In genomic region chr3:195240171-195240701, GRCh38 we compare ENCODE assay signal across 18 cellular contexts. TPM values are rescaled to one million over a fixed set of nuclear protein-coding genes. Genes with fewer than 3 reads are reported as not detected.
DNase-seq lines count a peak whose midpoint lies in the region; ATAC-seq and TF ChIP-seq lines count a peak whose summit lies in the region.
"Had no signal": no experiment of that assay in that cellular context is flagged by ENCODE, and none has a peak within 500 bp of the region (broad histone marks: within the 10 kb centered on the region; RNA-seq: fewer than 3 reads in every experiment).

No MANE protein-coding gene starts in this region.

- ATAC-seq in left ventricle myocardium superior (peak; percentile 82), upper lobe of left lung (ENCODE audit: low FRiP score in 2 of 2) (no peak), WTC11 (no peak)
- ATAC-seq: activated T-cell treated with anti-CD3 and anti-CD28 coated beads, Interleukin-2, amount 50 U/mL, for 72 hours; foreskin keratinocyte; HCT116; PC-3 had no signal

- H3K27me3 Mint-ChIP-seq in osteocyte (ENCODE audit: unreplicated experiment) (no peaks in the 10 kb centered on the region), WTC11 (ENCODE audit: low read depth) (no peaks in the 10 kb centered on the region)
- H3K27me3 Mint-ChIP-seq: activated CD4-positive, alpha-beta T cell treated with anti-CD3 and anti-CD28 coated beads, Interleukin-2, amount 10 ng/mL, durations not matched to agents 24 days and 14 days had no signal

- TF ChIP-seq EP300 in upper lobe of left lung (IDR thresholded peaks at IDR 0.05), result no peak

- no peak for TF ChIP-seq CTCF in colonic mucosa (IDR thresholded peaks at IDR 0.05)
- TF ChIP-seq CTCF in osteocyte (IDR thresholded peaks at IDR 0.05), result no peak
- TF ChIP-seq CTCF in upper lobe of left lung (IDR thresholded peaks at IDR 0.05), result no peak
- TF ChIP-seq CTCF in WTC11 (IDR thresholded peaks at IDR 0.05), result no peak

- POLR2A ChIA-PET in WTC11 (lab: Charles Lee), result no interaction called here

- no peak overlapping the region for H3K4me3 Mint-ChIP-seq in osteocyte (ENCODE audit: unreplicated experiment)
- H3K4me3 Mint-ChIP-seq in WTC11, result no peak overlapping the region
- H3K4me3 Mint-ChIP-seq: activated CD4-positive, alpha-beta T cell treated with anti-CD3 and anti-CD28 coated beads, Interleukin-2, amount 10 ng/mL, durations not matched to agents 24 days and 14 days; activated T-cell treated with anti-CD3 and anti-CD28 coated beads, Interleukin-2, amount 50 U/mL, for 72 hours had no signal

- no peak for TF ChIP-seq POLR2A in upper lobe of left lung (IDR thresholded peaks at IDR 0.05)

- H3K27ac ChIP-seq in colonic mucosa (no peak overlapping the region), upper lobe of left lung (peak overlapping the region in 2 of 4 donors; percentile 14 to 81)
- H3K27ac ChIP-seq: BLaER1 treated with 17β-estradiol and CSF1 and Interleukin-3, amounts not matched to agents 10 nM and 100 nM; foreskin keratinocyte had no signal

- H3K9me3 Mint-ChIP-seq in osteocyte (ENCODE audit: unreplicated experiment) (peaks cover 4% of the 10 kb centered on the region), WTC11 (peaks cover 15% of the 10 kb centered on the region)

- H3K27ac Mint-ChIP-seq in osteocyte (ENCODE audit: unreplicated experiment), result no peak overlapping the region
- no peak overlapping the region for H3K27ac Mint-ChIP-seq in WTC11
- H3K27ac Mint-ChIP-seq: activated CD4-positive, alpha-beta T cell treated with anti-CD3 and anti-CD28 coated beads, Interleukin-2, amount 10 ng/mL, durations not matched to agents 24 days and 14 days; activated T-cell treated with anti-CD3 and anti-CD28 coated beads, Interleukin-2, amount 50 U/mL, for 72 hours had no signal

- intact Hi-C loops in colonic mucosa (cut with DNase I) (no loop called here), left ventricle myocardium superior (cut with micrococcal nuclease) (no loop called here)

- H3K9ac ChIP-seq in colonic mucosa (ENCODE audit: low read depth in 2 of 2, low read length in 2 of 2), result no peak overlapping the region
- H3K9ac ChIP-seq: BLaER1 treated with 17β-estradiol and CSF1 and Interleukin-3, amounts not matched to agents 10 nM and 100 nM had no signal

- in situ Hi-C loops in ACHN (cut with HindIII; ENCODE audit: low pct_ligation_motif_present, low pct_unique_long_range_greater_than_20kb, low sequenced_read_pairs), result loop anchor here (25.0 kb wide), 1 partner anchor 553 kb away; the partner anchor contains the start of gene FAM43A

- H3K4me3 ChIP-seq in colonic mucosa, result no peak overlapping the region
- no peak overlapping the region for H3K4me3 ChIP-seq in upper lobe of left lung
- H3K4me3 ChIP-seq: BLaER1 treated with 17β-estradiol and CSF1 and Interleukin-3, amounts not matched to agents 10 nM and 100 nM had no signal

- H3K9me3 ChIP-seq in colonic mucosa (no peaks in the 10 kb centered on the region), upper lobe of left lung (peaks cover 0 to 3% (median 0%) of the 10 kb centered on the region in 4 donors)

- WGBS in upper lobe of left lung, 2 donors, result 76 to 83% methylated on average over 6 to 15 of the region's 15 CpGs

- H3K4me1 ChIP-seq in colonic mucosa (no peaks in the 10 kb centered on the region), upper lobe of left lung (peaks cover 19 to 27% (median 22%) of the 10 kb centered on the region in 4 donors)
- H3K4me1 ChIP-seq: foreskin keratinocyte had no signal

- CTCF ChIA-PET in WTC11 (lab: Charles Lee), result interaction anchor here (0.5 to 1.9 kb wide), 3 partner anchors 11 to 1976 kb away, joined by 3 to 4 read pairs (median 3); no protein-coding TSS in a partner anchor

- no peaks in the 10 kb centered on the region for H3K27me3 ChIP-seq in colonic mucosa
- H3K27me3 ChIP-seq in upper lobe of left lung, result no peaks in the 10 kb centered on the region
- H3K27me3 ChIP-seq: BLaER1 treated with 17β-estradiol and CSF1 and Interleukin-3, amounts not matched to agents 10 nM and 100 nM; foreskin keratinocyte had no signal

- peaks cover 10% of the 10 kb centered on the region for H3K36me3 Mint-ChIP-seq in osteocyte (ENCODE audit: unreplicated experiment)
- peaks cover 27% of the 10 kb centered on the region for H3K36me3 Mint-ChIP-seq in WTC11

- DNase-seq in colonic mucosa, result peak; percentile 18
- DNase-seq in left ventricle myocardium superior, result peak; percentile 74
- DNase-seq in osteocyte (ENCODE audit: extremely low spot score, unreplicated experiment), result peak; percentile 59
- peak; percentile 19 to 73 for DNase-seq in upper lobe of left lung
- DNase-seq in ACHN, result no peak
- DNase-seq in WTC11 (ENCODE audit: low spot score), result no peak
- DNase-seq in stimulated activated CD4-positive, alpha-beta T cell treated with anti-CD3 and anti-CD28 coated beads, Interleukin-4, amount 100 ng/mL, for 1 hour, result no peak
- DNase-seq: activated CD4-positive, alpha-beta T cell treated with anti-CD3 and anti-CD28 coated beads, Interleukin-2, amount 10 ng/mL, durations not matched to agents 24 days and 14 days; activated T-cell treated with anti-CD3 and anti-CD28 coated beads, Interleukin-2, amount 50 U/mL, for 72 hours; DMS153; foreskin keratinocyte; mesendoderm; NCI-H2029 treated with DMSO at 0.1 percent for 48 hours; NCI-H526 treated with DMSO at 0.1 percent for 48 hours; PC-3; T1000 had no signal

- H3K36me3 ChIP-seq in colonic mucosa (no peaks in the 10 kb centered on the region), upper lobe of left lung (no peaks in the 10 kb centered on the region)

- peaks cover 8% of the 10 kb centered on the region for H3K4me1 Mint-ChIP-seq in osteocyte (ENCODE audit: unreplicated experiment)
- peaks cover 35% of the 10 kb centered on the region for H3K4me1 Mint-ChIP-seq in WTC11
- H3K4me1 Mint-ChIP-seq: activated CD4-positive, alpha-beta T cell treated with anti-CD3 and anti-CD28 coated beads, Interleukin-2, amount 10 ng/mL, durations not matched to agents 24 days and 14 days had no signal

TF ChIP-seq in WTC11, 78 proteins besides CTCF, POLR2A, EP300 and RAD21:
- TF ChIP-seq ZNF263 (CRISPR knock-in tag; IDR thresholded peaks at IDR 0.05; ENCODE audit: low read depth), result no peak
- TF ChIP-seq HMGA2 (CRISPR knock-in tag; IDR thresholded peaks at IDR 0.05), result no peak
- TF ChIP-seq CREB1 (CRISPR knock-in tag; IDR thresholded peaks at IDR 0.05), result no peak

RNA-seq across cellular contexts. Expression of gene XXYLT1, which starts 30.7 kb away (rescaled TPM):
- total RNA-seq in colonic mucosa (10 to 100 TPM in 1 of 2 donors, 1 to 10 TPM in 1; 8.3 to 10.9 TPM), left ventricle myocardium superior (2.1 TPM), osteocyte (35.1 and 35.8 TPM in 2 replicates), upper lobe of left lung (1 to 10 TPM; 6.3 to 9.6 (median 8.6) TPM), WTC11 (2021) (21.4 to 23.4 TPM (median 22.5 TPM) in 3 replicates)

Comparison
In these comparisons a context has a peak if more than half of its experiments do, and no peak if none do; other contexts are left out.
1. DNase-seq: peak in colonic mucosa (single experiment), left ventricle myocardium superior (single experiment), osteocyte (single experiment) and upper lobe of left lung (2 of 2); none in ACHN (single experiment), WTC11 (single experiment) and stimulated activated CD4-positive, alpha-beta T cell treated with anti-CD3 and anti-CD28 coated beads, Interleukin-4, amount 100 ng/mL, for 1 hour (single experiment).